In the genomic region with DNA sequence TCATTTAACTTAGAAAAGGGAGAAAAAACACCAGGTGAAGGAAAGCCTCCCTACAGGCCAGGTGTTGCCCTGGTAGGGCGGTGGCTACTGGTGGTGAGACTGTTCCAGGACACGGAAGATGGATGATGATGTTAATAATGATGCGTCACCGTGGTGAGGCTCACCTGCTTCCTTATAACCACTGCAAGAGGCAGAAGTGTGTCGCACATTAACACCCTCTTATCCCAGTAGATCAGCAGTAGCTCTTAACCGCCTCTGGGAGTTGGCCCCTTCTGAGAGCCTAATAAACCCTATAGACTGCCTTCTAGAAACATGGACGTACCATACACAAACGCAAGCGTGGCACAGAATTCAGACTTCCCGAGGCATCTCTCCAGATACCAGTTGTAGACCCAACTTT, we compare ENCODE assay signal across 1 cellular context.
TF ChIP-seq lines count a peak whose summit lies in the region.

No MANE protein-coding gene starts in this region.

TF ChIP-seq in WTC11, 78 proteins besides CTCF, POLR2A, EP300 and RAD21 (continued from another document):
- no peak for TF ChIP-seq HMGXB4 (CRISPR knock-in tag; IDR thresholded peaks at IDR 0.05)
- no peak for TF ChIP-seq ERG (CRISPR knock-in tag; IDR thresholded peaks at IDR 0.05)
- TF ChIP-seq GABPB1 (CRISPR knock-in tag; IDR thresholded peaks at IDR 0.05), result no peak
- no peak for TF ChIP-seq CBFB (CRISPR knock-in tag; IDR thresholded peaks at IDR 0.05; ENCODE audit: low read depth)
- no peak for TF ChIP-seq IRF1 (CRISPR knock-in tag; IDR thresholded peaks at IDR 0.05)
- TF ChIP-seq SMAD3 (CRISPR knock-in tag; IDR thresholded peaks at IDR 0.05; ENCODE audit: borderline replicate concordance), result no peak
- TF ChIP-seq, protein P1, sequence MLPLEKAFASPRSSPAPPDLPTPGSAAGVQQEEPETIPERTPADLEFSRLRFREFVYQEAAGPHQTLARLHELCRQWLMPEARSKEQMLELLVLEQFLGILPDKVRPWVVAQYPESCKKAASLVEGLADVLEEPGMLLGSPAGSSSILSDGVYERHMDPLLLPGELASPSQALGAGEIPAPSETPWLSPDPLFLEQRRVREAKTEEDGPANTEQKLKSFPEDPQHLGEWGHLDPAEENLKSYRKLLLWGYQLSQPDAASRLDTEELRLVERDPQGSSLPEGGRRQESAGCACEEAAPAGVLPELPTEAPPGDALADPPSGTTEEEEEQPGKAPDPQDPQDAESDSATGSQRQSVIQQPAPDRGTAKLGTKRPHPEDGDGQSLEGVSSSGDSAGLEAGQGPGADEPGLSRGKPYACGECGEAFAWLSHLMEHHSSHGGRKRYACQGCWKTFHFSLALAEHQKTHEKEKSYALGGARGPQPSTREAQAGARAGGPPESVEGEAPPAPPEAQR (CRISPR knock-in tag; IDR thresholded peaks at IDR 0.05), result no peak
- no peak for TF ChIP-seq FOXK1 (CRISPR knock-in tag; IDR thresholded peaks at IDR 0.05)
- TF ChIP-seq, protein P2, sequence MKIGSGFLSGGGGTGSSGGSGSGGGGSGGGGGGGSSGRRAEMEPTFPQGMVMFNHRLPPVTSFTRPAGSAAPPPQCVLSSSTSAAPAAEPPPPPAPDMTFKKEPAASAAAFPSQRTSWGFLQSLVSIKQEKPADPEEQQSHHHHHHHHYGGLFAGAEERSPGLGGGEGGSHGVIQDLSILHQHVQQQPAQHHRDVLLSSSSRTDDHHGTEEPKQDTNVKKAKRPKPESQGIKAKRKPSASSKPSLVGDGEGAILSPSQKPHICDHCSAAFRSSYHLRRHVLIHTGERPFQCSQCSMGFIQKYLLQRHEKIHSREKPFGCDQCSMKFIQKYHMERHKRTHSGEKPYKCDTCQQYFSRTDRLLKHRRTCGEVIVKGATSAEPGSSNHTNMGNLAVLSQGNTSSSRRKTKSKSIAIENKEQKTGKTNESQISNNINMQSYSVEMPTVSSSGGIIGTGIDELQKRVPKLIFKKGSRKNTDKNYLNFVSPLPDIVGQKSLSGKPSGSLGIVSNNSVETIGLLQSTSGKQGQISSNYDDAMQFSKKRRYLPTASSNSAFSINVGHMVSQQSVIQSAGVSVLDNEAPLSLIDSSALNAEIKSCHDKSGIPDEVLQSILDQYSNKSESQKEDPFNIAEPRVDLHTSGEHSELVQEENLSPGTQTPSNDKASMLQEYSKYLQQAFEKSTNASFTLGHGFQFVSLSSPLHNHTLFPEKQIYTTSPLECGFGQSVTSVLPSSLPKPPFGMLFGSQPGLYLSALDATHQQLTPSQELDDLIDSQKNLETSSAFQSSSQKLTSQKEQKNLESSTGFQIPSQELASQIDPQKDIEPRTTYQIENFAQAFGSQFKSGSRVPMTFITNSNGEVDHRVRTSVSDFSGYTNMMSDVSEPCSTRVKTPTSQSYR (CRISPR knock-in tag; IDR thresholded peaks at IDR 0.05), result no peak
